Comparison of ENCODE assay signal across 19 cellular contexts in genomic region chr13:114134944-114135610, GRCh38. TPM values are rescaled to one million over a fixed set of nuclear protein-coding genes. Genes with fewer than 3 reads are reported as not detected.
DNase-seq lines count a peak whose midpoint lies in the region; ATAC-seq and TF ChIP-seq lines count a peak whose summit lies in the region.
"Had no signal": no experiment of that assay in that cellular context is flagged by ENCODE, and none has a peak within 500 bp of the region (broad histone marks: within the 10 kb centered on the region; RNA-seq: fewer than 3 reads in every experiment).

No MANE protein-coding gene starts in this region.

- ATAC-seq in HG03097 (IDR thresholded peaks at IDR 0.05; ENCODE audit: low FRiP score, unreplicated experiment) = no peak
- ATAC-seq: activated T-cell treated with anti-CD3 and anti-CD28 coated beads, Interleukin-2, amount 50 U/mL, for 72 hours; left lobe of liver; sciatic nerve; stimulated activated effector memory CD8-positive, alpha-beta T cell treated with anti-CD3 and anti-CD28 coated beads, Interleukin-12 subunit alpha, Interleukin-12 subunit beta, amount 100 ng/mL, for 72 hours had no signal

- H3K4me3 ChIP-seq in effector memory CD4-positive, alpha-beta T cell (ENCODE audit: insufficient read depth, low read depth, low read length, poor library complexity, severe bottlenecking) = no peak overlapping the region
- H3K4me3 ChIP-seq in sigmoid colon = no peak overlapping the region
- H3K4me3 ChIP-seq: PC-9, vagina had no signal

- peaks cover 5% of the 10 kb centered on the region for H3K36me3 ChIP-seq in effector memory CD4-positive, alpha-beta T cell (ENCODE audit: control insufficient read depth, insufficient read depth, low read length)
- no peaks in the 10 kb centered on the region for H3K36me3 ChIP-seq in sigmoid colon
- H3K36me3 ChIP-seq: vagina had no signal

- no peak for TF ChIP-seq CTCF in sigmoid colon (IDR thresholded peaks at IDR 0.05)

- DNase-seq in activated CD4-positive, CD25-positive, alpha-beta regulatory T cell treated with anti-CD3 and anti-CD28 coated beads, Interleukin-2, amount 50 U/mL, for 72 hours = peak; percentile 21
- DNase-seq in activated CD4-positive, CD25-positive, alpha-beta regulatory T cell (lab: John Stamatoyannopoulos, UW) = no peak
- DNase-seq in NCI-H2029 treated with DMSO at 0.1 percent for 48 hours (lab: John Stamatoyannopoulos, UW) = peak; percentile 48
- DNase-seq in effector memory CD4-positive, alpha-beta T cell = no peak
- DNase-seq in sigmoid colon = peak; percentile 27
- DNase-seq in GOT3 (lab: John Stamatoyannopoulos, UW) = no peak
- DNase-seq in NCI-H187 (lab: John Stamatoyannopoulos, UW) = no peak
- DNase-seq: activated T-cell treated with anti-CD3 and anti-CD28 coated beads, Interleukin-2, amount 50 U/mL, for 72 hours; KG1; NCI-H1417 treated with DMSO at 0.1 percent for 48 hours; PC-9 had no signal

- intact Hi-C loops in sigmoid colon (cut with DNase I) = loop anchor here (5.0 kb wide), 2 partner anchors 92 to 103 kb away; no protein-coding TSS in a partner anchor

- no peaks in the 10 kb centered on the region for H3K9me3 ChIP-seq in effector memory CD4-positive, alpha-beta T cell (ENCODE audit: control insufficient read depth, low read length)
- no peaks in the 10 kb centered on the region for H3K9me3 ChIP-seq in sigmoid colon
- H3K9me3 ChIP-seq: vagina had no signal

- TF ChIP-seq POLR2A in sigmoid colon (IDR thresholded peaks at IDR 0.05) = no peak

- H3K27me3 ChIP-seq in effector memory CD4-positive, alpha-beta T cell (replicated peaks; ENCODE audit: control insufficient read depth, insufficient read depth, low read length, poor library complexity, severe bottlenecking) = no peaks in the 10 kb centered on the region
- H3K27me3 ChIP-seq in sigmoid colon = no peaks in the 10 kb centered on the region
- H3K27me3 ChIP-seq: vagina had no signal

- TF ChIP-seq EP300 in sigmoid colon (IDR thresholded peaks at IDR 0.05) = no peak

- WGBS in sigmoid colon, 2 donors = 56 to 67% methylated on average over 12 of the region's 12 CpGs

- H3K4me1 ChIP-seq in effector memory CD4-positive, alpha-beta T cell (ENCODE audit: control insufficient read depth, insufficient read depth, low read length, poor library complexity, severe bottlenecking) = peaks cover 20% of the 10 kb centered on the region
- peaks cover 0 to 15% (median 9%) of the 10 kb centered on the region in 4 donors for H3K4me1 ChIP-seq in sigmoid colon

- peak overlapping the region; percentile 44 for H3K27ac ChIP-seq in effector memory CD4-positive, alpha-beta T cell (ENCODE audit: insufficient read depth, low read length, poor library complexity, severe bottlenecking)
- no peak overlapping the region for H3K27ac ChIP-seq in sigmoid colon
- H3K27ac ChIP-seq: PC-9, vagina had no signal

RNA-seq across cellular contexts. Expression of gene RASA3, which starts 2.7 kb away (rescaled TPM):
- 10 to 100 TPM; 15.0 to 22.4 (median 17.8) TPM for total RNA-seq in sigmoid colon
- polyA plus RNA-seq in sigmoid colon = 10 to 100 TPM in 1 of 3 donors, 1 to 10 TPM in 2; 4.2 to 16.9 (median 5.4) TPM

RNA-seq across cellular contexts. Expression of gene CFAP97D2, which starts 44.0 kb away (rescaled TPM):
- total RNA-seq in sigmoid colon = not detected
- polyA plus RNA-seq in sigmoid colon = under 1 TPM in 1 of 3 donors, not detected in 2; 0.04 TPM
- total RNA-seq: aorta, dermis microvascular lymphatic vessel endothelial cell, left lobe of liver, NCI-H460, PC-9, sciatic nerve, vagina had no signal
- polyA plus RNA-seq: aorta had no signal

Comparison
In these comparisons a context has a peak if more than half of its experiments do, and no peak if none do; other contexts are left out.
1. DNase-seq: peak in activated CD4-positive, CD25-positive, alpha-beta regulatory T cell treated with anti-CD3 and anti-CD28 coated beads, Interleukin-2, amount 50 U/mL, for 72 hours (single experiment), NCI-H2029 treated with DMSO at 0.1 percent for 48 hours (single experiment) and sigmoid colon (single experiment); none in activated CD4-positive, CD25-positive, alpha-beta regulatory T cell (0 of 4), effector memory CD4-positive, alpha-beta T cell (0 of 3), GOT3 (single experiment) and NCI-H187 (0 of 2).